Comparison of ENCODE assay signal across 8 cellular contexts in genomic region chr13:29849071-29849541, GRCh38. TPM values are rescaled to one million over a fixed set of nuclear protein-coding genes. Genes with fewer than 3 reads are reported as not detected.
A peak's percentile ranks its signal among the peaks of the same experiment; 100 is the strongest.
DNase-seq lines count a peak whose midpoint lies in the region; ATAC-seq and TF ChIP-seq lines count a peak whose summit lies in the region.

No MANE protein-coding gene starts in this region.

- H3K9ac ChIP-seq in trophoblast cell (ENCODE audit: low read length), result peak overlapping the region; percentile 100

- no peaks in the 10 kb centered on the region for H3K27me3 Mint-ChIP-seq in activated T-helper 17 cell treated with anti-CD3 and anti-CD28 coated beads, Interleukin-2, amount 50 U/mL, for 72 hours
- peaks cover 4% of the 10 kb centered on the region for H3K27me3 Mint-ChIP-seq in glutamatergic neuron (ENCODE audit: unreplicated experiment)

- peaks cover 18% of the 10 kb centered on the region for H3K4me1 Mint-ChIP-seq in activated T-helper 17 cell treated with anti-CD3 and anti-CD28 coated beads, Interleukin-2, amount 50 U/mL, for 72 hours
- peaks cover 16% of the 10 kb centered on the region for H3K4me1 Mint-ChIP-seq in glutamatergic neuron (ENCODE audit: low read depth, unreplicated experiment)

- H3K9me3 Mint-ChIP-seq in activated T-helper 17 cell treated with anti-CD3 and anti-CD28 coated beads, Interleukin-2, amount 50 U/mL, for 72 hours, result no peaks in the 10 kb centered on the region
- peaks cover 10% of the 10 kb centered on the region for H3K9me3 Mint-ChIP-seq in glutamatergic neuron (ENCODE audit: unreplicated experiment)

- H4K91ac ChIP-seq in trophoblast cell (ENCODE audit: low read depth, low read length), result no peak overlapping the region

- H3K79me1 ChIP-seq in trophoblast cell (ENCODE audit: low read length), result peaks cover 23% of the 10 kb centered on the region

- H3K9me3 ChIP-seq in trophoblast cell (ENCODE audit: insufficient read depth, low read depth, low read length), result no peaks in the 10 kb centered on the region

- H3K27ac Mint-ChIP-seq in activated T-helper 17 cell treated with anti-CD3 and anti-CD28 coated beads, Interleukin-2, amount 50 U/mL, for 72 hours, result peak overlapping the region; percentile 98
- H3K27ac Mint-ChIP-seq in glutamatergic neuron (ENCODE audit: unreplicated experiment), result peak overlapping the region; percentile 92

- peak overlapping the region; percentile 80 for H3K4me3 ChIP-seq in trophoblast cell (ENCODE audit: low read depth, low read length)

- H2AK5ac ChIP-seq in trophoblast cell (ENCODE audit: low read length), result no peak overlapping the region

- H3K79me2 ChIP-seq in trophoblast cell (ENCODE audit: control insufficient read depth, insufficient read depth, low read length, poor library complexity), result peaks cover 19% of the 10 kb centered on the region

- H2BK12ac ChIP-seq in trophoblast cell (ENCODE audit: low read length), result no peak overlapping the region

- peak; percentile 26 for ATAC-seq in activated T-helper 17 cell treated with anti-CD3 and anti-CD28 coated beads, Interleukin-2, amount 50 U/mL, for 72 hours (replicated peaks)
- ATAC-seq in HG03442 (IDR thresholded peaks at IDR 0.05; ENCODE audit: unreplicated experiment), result no peak

- H3K14ac ChIP-seq in trophoblast cell (ENCODE audit: low read length), result no peak overlapping the region

- no peak overlapping the region for H2AFZ ChIP-seq in trophoblast cell (ENCODE audit: insufficient read depth, low read length, poor library complexity)

- peak overlapping the region; percentile 99 for H2BK5ac ChIP-seq in trophoblast cell (ENCODE audit: low read depth, low read length, poor library complexity)

- H3K4me3 Mint-ChIP-seq in activated T-helper 17 cell treated with anti-CD3 and anti-CD28 coated beads, Interleukin-2, amount 50 U/mL, for 72 hours, result peak overlapping the region; percentile 97
- peak overlapping the region; percentile 95 for H3K4me3 Mint-ChIP-seq in glutamatergic neuron (ENCODE audit: unreplicated experiment)

- H3K4me2 ChIP-seq in trophoblast cell (ENCODE audit: low read length), result peak overlapping the region; percentile 72

- peaks cover 18% of the 10 kb centered on the region for H3K36me3 Mint-ChIP-seq in activated T-helper 17 cell treated with anti-CD3 and anti-CD28 coated beads, Interleukin-2, amount 50 U/mL, for 72 hours (ENCODE audit: low read depth)
- no peaks in the 10 kb centered on the region for H3K36me3 Mint-ChIP-seq in glutamatergic neuron (ENCODE audit: unreplicated experiment)

- no peak overlapping the region for H4K12ac ChIP-seq in trophoblast cell (ENCODE audit: low read depth, low read length)

- no peak for TF ChIP-seq CTCF in glutamatergic neuron (IDR thresholded peaks at IDR 0.05; ENCODE audit: partially characterized antibody, unreplicated experiment)

- DNase-seq in NCI-H2171 treated with DMSO at 0.1 percent for 48 hours (lab: John Stamatoyannopoulos, UW) (peak; percentile 9), NCI-H2171 (lab: John Stamatoyannopoulos, UW) (no peak), NCI-H748 treated with DMSO at 0.1 percent for 48 hours (lab: John Stamatoyannopoulos, UW) (peak; percentile 80), glutamatergic neuron (no peak), trophoblast cell (peak in 1 of 2 donors; percentile 55), HPDE6-E6E7 (ENCODE audit: extremely low spot score) (no peak)

- no peaks in the 10 kb centered on the region for H3K27me3 ChIP-seq in trophoblast cell (ENCODE audit: insufficient read depth, low read length)

- H4K8ac ChIP-seq in trophoblast cell (ENCODE audit: low read depth, low read length), result no peak overlapping the region

- peak overlapping the region; percentile 100 for H3K27ac ChIP-seq in trophoblast cell (ENCODE audit: low read depth, low read length)

- no peaks in the 10 kb centered on the region for H3K36me3 ChIP-seq in trophoblast cell (ENCODE audit: control insufficient read depth in 1 of 2, insufficient read depth in 2 of 2, low read length in 2 of 2)

- no CpG with 5 or more reads among the region's 20 CpGs for WGBS in trophoblast cell (ENCODE audit: extremely low coverage, insufficient coverage, insufficient read length)

- no peak overlapping the region for H3K23ac ChIP-seq in trophoblast cell (ENCODE audit: low read length)

- H2BK120ac ChIP-seq in trophoblast cell (ENCODE audit: insufficient read depth, low read length, poor library complexity), result no peak overlapping the region

- no peak overlapping the region for H3K18ac ChIP-seq in trophoblast cell (ENCODE audit: low read length)

- H3K4ac ChIP-seq in trophoblast cell (ENCODE audit: low read depth, low read length), result peak overlapping the region; percentile 89

- H3K4me1 ChIP-seq in trophoblast cell (ENCODE audit: control insufficient read depth in 1 of 2, insufficient read depth in 2 of 2, low read length in 2 of 2), result no peaks in the 10 kb centered on the region

RNA-seq across cellular contexts. Expression of gene UBL3, which starts 1.3 kb away (rescaled TPM):
- total RNA-seq in activated T-helper 17 cell treated with anti-CD3 and anti-CD28 coated beads, Interleukin-2, amount 50 U/mL, for 72 hours, result 1 to 10 TPM; 8.4 to 9.4 TPM
- 21.3 TPM for total RNA-seq in glutamatergic neuron (ENCODE audit: unreplicated experiment)
- 59.8 and 60.3 TPM in 2 replicates for polyA plus RNA-seq in trophoblast cell (2013)

Comparison
In these comparisons a context has a peak if more than half of its experiments do, and no peak if none do; other contexts are left out.
1. DNase-seq: peak in NCI-H2171 treated with DMSO at 0.1 percent for 48 hours (single experiment) and NCI-H748 treated with DMSO at 0.1 percent for 48 hours (single experiment); none in NCI-H2171 (single experiment), glutamatergic neuron (single experiment) and HPDE6-E6E7 (single experiment).